Comparison of ENCODE assay signal across 18 cellular contexts in the genomic region with DNA sequence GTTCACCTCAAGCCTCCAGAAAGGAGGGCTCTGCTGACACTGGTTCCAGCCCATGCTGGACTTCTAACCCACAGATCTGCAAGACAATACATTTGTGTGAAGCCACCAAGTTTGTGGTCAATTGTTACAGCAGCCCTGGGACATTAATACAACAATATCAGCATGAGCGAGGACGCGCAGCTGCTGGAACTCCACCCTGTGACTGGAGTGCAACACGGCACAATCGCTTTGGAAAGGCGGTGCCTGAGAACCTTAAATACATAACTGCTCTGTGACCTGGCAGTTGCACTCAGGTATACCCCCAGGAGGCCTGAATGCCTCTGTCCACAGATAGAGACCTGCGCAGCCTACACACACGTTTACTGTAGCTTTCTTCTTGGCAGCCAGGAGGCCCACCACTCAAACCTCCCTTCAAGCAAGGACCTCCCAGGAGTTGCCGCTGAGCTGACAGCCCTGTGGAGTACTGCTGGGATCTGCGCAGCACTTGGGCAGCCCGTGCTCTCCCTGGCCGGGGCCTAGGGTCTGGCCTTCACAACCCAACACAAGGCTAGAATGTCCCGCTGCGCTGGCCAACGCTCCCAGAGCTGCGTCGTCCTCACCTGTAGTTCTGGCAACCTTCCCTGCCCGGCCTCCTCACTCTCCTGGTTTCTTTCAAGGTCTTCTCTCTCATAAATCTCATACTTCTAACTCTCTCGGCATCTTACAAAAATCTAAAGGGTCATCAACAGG. TPM values are rescaled to one million over a fixed set of nuclear protein-coding genes. Genes with fewer than 3 reads are reported as not detected.
DNase-seq lines count a peak whose midpoint lies in the region; ATAC-seq and TF ChIP-seq lines count a peak whose summit lies in the region.
"Had no signal": no experiment of that assay in that cellular context is flagged by ENCODE, and none has a peak within 500 bp of the region (broad histone marks: within the 10 kb centered on the region; RNA-seq: fewer than 3 reads in every experiment).

No MANE protein-coding gene starts in this region.

- no peak overlapping the region for H3K4me3 ChIP-seq in right cardiac atrium (ENCODE audit: low read length)
- no peak overlapping the region for H3K4me3 ChIP-seq in right atrium auricular region
- H3K4me3 ChIP-seq: A549, MG63, SK-N-MC had no signal

- H3K36me3 ChIP-seq in right atrium auricular region: peaks cover 45% of the 10 kb centered on the region

- H3K27ac ChIP-seq in right cardiac atrium (ENCODE audit: low read length) (no peak overlapping the region), right atrium auricular region (no peak overlapping the region)
- H3K27ac ChIP-seq: A549, SK-N-MC had no signal

- H3K36me3 Mint-ChIP-seq in IgD-negative memory B cell (peaks cover 8% of the 10 kb centered on the region), glutamatergic neuron (ENCODE audit: unreplicated experiment) (peaks cover 9% of the 10 kb centered on the region), type B pancreatic cell (peaks cover 30% of the 10 kb centered on the region)

- no peak for DNase-seq in right cardiac atrium
- DNase-seq in right atrium auricular region (ENCODE audit: low spot score): no peak
- DNase-seq in glutamatergic neuron: no peak
- no peak for DNase-seq in HPDE6-E6E7 (ENCODE audit: extremely low spot score)
- no peak for DNase-seq in type B pancreatic cell (ENCODE audit: extremely low spot score, unreplicated experiment)
- DNase-seq: CD4-positive, CD25-positive, alpha-beta regulatory T cell; DMS79; Karpas-422; MG63; NCI-H1092; NCI-H1694; NCI-H510A treated with DMSO at 0.1 percent for 48 hours had no signal

- H3K27me3 ChIP-seq in right cardiac atrium (ENCODE audit: control insufficient read depth, insufficient read depth) (no peaks in the 10 kb centered on the region), right atrium auricular region (no peaks in the 10 kb centered on the region)
- H3K27me3 ChIP-seq: MG63 had no signal

- ATAC-seq in right cardiac atrium: peak; percentile 22 to 24
- ATAC-seq in GM19467 (IDR thresholded peaks at IDR 0.05; ENCODE audit: unreplicated experiment): no peak
- ATAC-seq: A549, Panc1, Right ventricle myocardium inferior had no signal

- H3K9me3 Mint-ChIP-seq in IgD-negative memory B cell: peaks cover 0 to 4% (median 0%) of the 10 kb centered on the region in 3 donors
- peaks cover 8% of the 10 kb centered on the region for H3K9me3 Mint-ChIP-seq in glutamatergic neuron (ENCODE audit: unreplicated experiment)
- H3K9me3 Mint-ChIP-seq in type B pancreatic cell: no peaks in the 10 kb centered on the region

- H3K27me3 Mint-ChIP-seq in IgD-negative memory B cell (no peaks in the 10 kb centered on the region), glutamatergic neuron (ENCODE audit: unreplicated experiment) (peaks cover 4% of the 10 kb centered on the region), type B pancreatic cell (no peaks in the 10 kb centered on the region)
- H3K27me3 Mint-ChIP-seq: CD4-positive, CD25-positive, alpha-beta regulatory T cell had no signal

- WGBS in right cardiac atrium: 91% methylated on average over 19 of the region's 19 CpGs

- H3K9me3 ChIP-seq in right cardiac atrium (ENCODE audit: control insufficient read depth, low read length) (no peaks in the 10 kb centered on the region), right atrium auricular region (no peaks in the 10 kb centered on the region)
- H3K9me3 ChIP-seq: A549, MG63 had no signal

- peak overlapping the region in 2 of 3 donors; percentile 14 to 37 for H3K27ac Mint-ChIP-seq in IgD-negative memory B cell
- peak overlapping the region; percentile 4 for H3K27ac Mint-ChIP-seq in glutamatergic neuron (ENCODE audit: unreplicated experiment)
- H3K27ac Mint-ChIP-seq in type B pancreatic cell: no peak overlapping the region

- H3K4me1 Mint-ChIP-seq in IgD-negative memory B cell (peaks cover 21 to 30% (median 28%) of the 10 kb centered on the region in 3 donors), glutamatergic neuron (ENCODE audit: low read depth, unreplicated experiment) (peaks cover 23% of the 10 kb centered on the region), type B pancreatic cell (ENCODE audit: unreplicated experiment) (no peaks in the 10 kb centered on the region)

- TF ChIP-seq CTCF in right atrium auricular region (IDR thresholded peaks at IDR 0.05) (no peak), glutamatergic neuron (IDR thresholded peaks at IDR 0.05; ENCODE audit: partially characterized antibody, unreplicated experiment) (no peak), type B pancreatic cell (conservative IDR thresholded peaks at IDR 0.05) (no peak)

- H3K4me1 ChIP-seq in right cardiac atrium (ENCODE audit: control insufficient read depth, insufficient read depth, low read length): no peaks in the 10 kb centered on the region
- no peaks in the 10 kb centered on the region for H3K4me1 ChIP-seq in right atrium auricular region
- H3K4me1 ChIP-seq: A549 had no signal

- H3K4me3 Mint-ChIP-seq in IgD-negative memory B cell: no peak overlapping the region
- H3K4me3 Mint-ChIP-seq in glutamatergic neuron (ENCODE audit: unreplicated experiment): no peak overlapping the region
- H3K4me3 Mint-ChIP-seq in type B pancreatic cell: no peak overlapping the region

- intact Hi-C loops in right cardiac atrium (cut with DNase I): loop anchor here in 1 of 4 donors (10.0 kb wide), 1 partner anchor 882 kb away; the partner anchor contains the start of genes LSM3 and XPC

RNA-seq across cellular contexts. Expression of gene MRPS25, which starts 8.3 kb away (rescaled TPM):
- total RNA-seq in right cardiac atrium: 10 to 100 TPM; 63.4 to 93.0 (median 89.8) TPM
- 125 TPM for polyA plus RNA-seq in right cardiac atrium
- total RNA-seq in right atrium auricular region: 100 to 1,000 TPM in 1 of 2 donors, 10 to 100 TPM in 1; 29.2 to 121 TPM
- 29.2 TPM for polyA plus RNA-seq in IgD-negative memory B cell
- total RNA-seq in glutamatergic neuron (ENCODE audit: unreplicated experiment): 141 TPM
- 71.7 and 79.7 TPM in 2 replicates for total RNA-seq in type B pancreatic cell (ENCODE audit: low replicate concordance)

RNA-seq across cellular contexts. Expression of gene RBSN, which starts 42.1 kb away (rescaled TPM):
- total RNA-seq in right cardiac atrium (10 to 100 TPM; 20.1 to 26.7 (median 20.5) TPM), right atrium auricular region (10 to 100 TPM; 18.5 to 22.2 TPM), glutamatergic neuron (ENCODE audit: unreplicated experiment) (29.4 TPM), type B pancreatic cell (ENCODE audit: low replicate concordance) (20.5 and 29.1 TPM in 2 replicates)
- polyA plus RNA-seq in right cardiac atrium (7.3 TPM), IgD-negative memory B cell (18.2 TPM)
